In the genomic region with DNA sequence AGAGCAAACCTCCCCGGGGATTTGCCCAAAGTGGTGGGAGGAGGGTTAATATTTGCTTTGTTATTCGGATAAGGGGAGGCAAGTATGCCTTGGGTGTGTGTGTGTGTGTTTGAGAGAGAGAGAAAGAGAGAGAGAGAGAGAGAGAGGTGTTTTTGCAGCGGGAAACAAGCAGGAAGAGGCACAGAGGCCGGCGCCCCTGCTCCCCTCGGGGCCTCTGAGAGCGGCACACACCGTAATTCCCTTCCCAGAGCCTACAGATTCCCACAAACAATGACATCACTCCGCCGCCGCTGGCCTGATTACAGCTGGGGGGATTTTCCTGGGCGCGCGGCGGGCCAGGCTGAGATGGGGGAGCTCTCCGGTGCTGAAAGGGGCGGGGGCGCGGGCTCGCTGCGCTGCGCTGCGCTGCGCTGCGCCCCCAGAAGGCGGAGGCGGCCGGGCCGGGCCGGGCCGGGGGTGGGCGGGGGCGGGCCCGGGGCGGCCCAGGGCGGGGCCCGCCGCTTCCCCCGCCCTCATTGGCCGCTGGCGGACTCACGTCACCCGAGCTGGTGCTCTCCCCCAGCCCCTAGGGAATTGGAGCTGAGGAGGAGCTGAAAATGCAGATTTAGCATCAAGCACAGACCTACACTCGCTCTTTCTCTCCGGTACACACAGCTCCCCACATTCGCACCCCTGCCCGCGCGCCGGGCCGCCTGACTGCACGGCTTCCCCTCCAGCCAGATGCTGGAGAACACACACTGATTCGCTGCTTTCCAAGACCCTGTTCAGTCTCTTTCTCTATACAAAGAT, we compare ENCODE assay signal across 8 cellular contexts. TPM values are rescaled to one million over a fixed set of nuclear protein-coding genes. Genes with fewer than 3 reads are reported as not detected.
DNase-seq lines count a peak whose midpoint lies in the region; ATAC-seq, FAIRE-seq and TF ChIP-seq lines count a peak whose summit lies in the region.

A gene with protein sequence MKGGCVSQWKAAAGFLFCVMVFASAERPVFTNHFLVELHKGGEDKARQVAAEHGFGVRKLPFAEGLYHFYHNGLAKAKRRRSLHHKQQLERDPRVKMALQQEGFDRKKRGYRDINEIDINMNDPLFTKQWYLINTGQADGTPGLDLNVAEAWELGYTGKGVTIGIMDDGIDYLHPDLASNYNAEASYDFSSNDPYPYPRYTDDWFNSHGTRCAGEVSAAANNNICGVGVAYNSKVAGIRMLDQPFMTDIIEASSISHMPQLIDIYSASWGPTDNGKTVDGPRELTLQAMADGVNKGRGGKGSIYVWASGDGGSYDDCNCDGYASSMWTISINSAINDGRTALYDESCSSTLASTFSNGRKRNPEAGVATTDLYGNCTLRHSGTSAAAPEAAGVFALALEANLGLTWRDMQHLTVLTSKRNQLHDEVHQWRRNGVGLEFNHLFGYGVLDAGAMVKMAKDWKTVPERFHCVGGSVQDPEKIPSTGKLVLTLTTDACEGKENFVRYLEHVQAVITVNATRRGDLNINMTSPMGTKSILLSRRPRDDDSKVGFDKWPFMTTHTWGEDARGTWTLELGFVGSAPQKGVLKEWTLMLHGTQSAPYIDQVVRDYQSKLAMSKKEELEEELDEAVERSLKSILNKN (plus strand): TSS at position 631 of the 789 bp plus-strand sequence. CDS start 266 bp downstream, outside the sequence.

- H3K4me3 ChIP-seq in ectodermal cell (ENCODE audit: insufficient read depth, low read depth, low read length) (peak within 1 kb of the TSS; percentile 46), lung (peak within 1 kb of the TSS; percentile 7)

- H3K36me3 ChIP-seq in ectodermal cell (ENCODE audit: control insufficient read depth, insufficient read depth, low read length) (no peaks in the 10 kb centered on the region), lung (ENCODE audit: control insufficient read depth in 2 of 2, insufficient read depth in 2 of 2, low read length in 2 of 2) (no peaks in the 10 kb centered on the region)

- H3K4me1 Mint-ChIP-seq in effector memory CD8-positive, alpha-beta T cell (ENCODE audit: low read depth in 2 of 2) = no peaks in the 10 kb centered on the region
- H3K4me1 Mint-ChIP-seq in HFFc6 (ENCODE audit: low read depth) = no peaks in the 10 kb centered on the region

- FAIRE-seq in urothelium cell line (lab: Jason Lieb, UNC) = peak; percentile 20

- DNase-seq in GM20000 (ENCODE audit: low spot score) (peak; percentile 18), NCI-H524 (lab: John Stamatoyannopoulos, UW) (peak; percentile 97 to 99), lung (ENCODE audit: low spot score) (peak; percentile 35), urothelium cell line (ENCODE audit: low spot score) (peak; percentile 89), HFFc6 (no peak), SIG-M5 (lab: John Stamatoyannopoulos, UW) (no peak)
- DNase-seq in effector memory CD8-positive, alpha-beta T cell = no peak

- no peaks in the 10 kb centered on the region for H3K9me3 ChIP-seq in ectodermal cell (ENCODE audit: control insufficient read depth, low read length)
- no peaks in the 10 kb centered on the region for H3K9me3 ChIP-seq in lung (ENCODE audit: control insufficient read depth in 2 of 2, insufficient read depth in 1 of 2, low read length in 1 of 2)

- H3K4me3 Mint-ChIP-seq in effector memory CD8-positive, alpha-beta T cell = no peak within 1 kb of the TSS
- no peak within 1 kb of the TSS for H3K4me3 Mint-ChIP-seq in HFFc6

- peaks cover 33% of the 10 kb centered on the region for H3K4me1 ChIP-seq in ectodermal cell (ENCODE audit: control insufficient read depth, insufficient read depth, low read length)
- peaks cover 0 to 5% of the 10 kb centered on the region in 2 donors for H3K4me1 ChIP-seq in lung (ENCODE audit: control insufficient read depth in 2 of 2, insufficient read depth in 2 of 2, low read length in 2 of 2)

- peaks cover 53% of the 10 kb centered on the region for H3K27me3 ChIP-seq in ectodermal cell (ENCODE audit: control insufficient read depth, insufficient read depth, low read length, poor library complexity, severe bottlenecking)
- no peaks in the 10 kb centered on the region for H3K27me3 ChIP-seq in lung (ENCODE audit: control insufficient read depth, insufficient read depth)

- TF ChIP-seq CTCF in GM20000 (IDR thresholded peaks at IDR 0.05; ENCODE audit: extremely low read depth, missing control alignments) (no peak), lung (IDR thresholded peaks at IDR 0.05; ENCODE audit: control extremely low read depth, extremely low read depth) (no peak), HFFc6 (IDR thresholded peaks at IDR 0.05) (no peak)

- peaks cover 47 to 66% of the 10 kb centered on the region in 2 donors for H3K27me3 Mint-ChIP-seq in effector memory CD8-positive, alpha-beta T cell
- H3K27me3 Mint-ChIP-seq in HFFc6 (ENCODE audit: insufficient read depth) = peaks cover 4% of the 10 kb centered on the region

- WGBS in ectodermal cell, 2 experiments = 0 to 1% methylated on average over 52 to 53 of the region's 53 CpGs
- 1 to 2% methylated on average over 49 to 53 of the region's 53 CpGs for WGBS in lung, 2 donors

- no peak within 1 kb of the TSS for H3K27ac Mint-ChIP-seq in effector memory CD8-positive, alpha-beta T cell
- H3K27ac Mint-ChIP-seq in HFFc6 = no peak within 1 kb of the TSS

- H3K36me3 Mint-ChIP-seq in effector memory CD8-positive, alpha-beta T cell (ENCODE audit: insufficient read depth) = no peaks in the 10 kb centered on the region
- peaks cover 6% of the 10 kb centered on the region; the same call in 1 of the 2 replicates for H3K36me3 Mint-ChIP-seq in HFFc6 (ENCODE audit: low read depth)

- H3K9me3 Mint-ChIP-seq in effector memory CD8-positive, alpha-beta T cell = peaks cover 0 to 5% of the 10 kb centered on the region in 2 donors
- H3K9me3 Mint-ChIP-seq in HFFc6 = peaks cover 23% of the 10 kb centered on the region

- no peak within 1 kb of the TSS for H3K27ac ChIP-seq in ectodermal cell (ENCODE audit: insufficient read depth, low read depth, low read length, poor library complexity, severe bottlenecking)
- no peak within 1 kb of the TSS for H3K27ac ChIP-seq in lung (ENCODE audit: low read depth in 1 of 2, low read length in 1 of 2)

- peak; percentile 80 for ATAC-seq in lung (ENCODE audit: insufficient read depth, low FRiP score)
- no peak for ATAC-seq in effector memory CD8-positive, alpha-beta T cell (replicated peaks)

RNA-seq across cellular contexts. Expression of the gene that starts here (rescaled TPM):
- 3.8 TPM for polyA plus RNA-seq in ectodermal cell (2013, experiment 1 of 4)
- polyA plus RNA-seq in ectodermal cell (2013, experiment 2 of 4) = 1.7 TPM
- polyA plus RNA-seq in ectodermal cell (2013, experiment 3 of 4) = 2.9 TPM
- 1.6 TPM for polyA plus RNA-seq in ectodermal cell (2013, experiment 4 of 4)
- 1 to 10 TPM in 1 of 2 donors, under 1 TPM in 1; 0.51 to 1.7 TPM for total RNA-seq in lung
- 1 to 10 TPM; 1.4 to 9.8 TPM for polyA plus RNA-seq in lung
- total RNA-seq in HFFc6 (2021; fragmentation: NEBNext Ultra II Directional; extraction: Animal tissue kit (Norgen Biotek cat#: 25700)) = not detected

Comparison
In these comparisons a context has a peak if more than half of its experiments do, and no peak if none do; other contexts are left out.
1. DNase-seq: peak in GM20000 (single experiment), NCI-H524 (2 of 2), lung (single experiment) and urothelium cell line (single experiment); none in effector memory CD8-positive, alpha-beta T cell (0 of 3), HFFc6 (single experiment) and SIG-M5 (single experiment).